Comparison of ENCODE assay signal across 8 cellular contexts in the genomic region with DNA sequence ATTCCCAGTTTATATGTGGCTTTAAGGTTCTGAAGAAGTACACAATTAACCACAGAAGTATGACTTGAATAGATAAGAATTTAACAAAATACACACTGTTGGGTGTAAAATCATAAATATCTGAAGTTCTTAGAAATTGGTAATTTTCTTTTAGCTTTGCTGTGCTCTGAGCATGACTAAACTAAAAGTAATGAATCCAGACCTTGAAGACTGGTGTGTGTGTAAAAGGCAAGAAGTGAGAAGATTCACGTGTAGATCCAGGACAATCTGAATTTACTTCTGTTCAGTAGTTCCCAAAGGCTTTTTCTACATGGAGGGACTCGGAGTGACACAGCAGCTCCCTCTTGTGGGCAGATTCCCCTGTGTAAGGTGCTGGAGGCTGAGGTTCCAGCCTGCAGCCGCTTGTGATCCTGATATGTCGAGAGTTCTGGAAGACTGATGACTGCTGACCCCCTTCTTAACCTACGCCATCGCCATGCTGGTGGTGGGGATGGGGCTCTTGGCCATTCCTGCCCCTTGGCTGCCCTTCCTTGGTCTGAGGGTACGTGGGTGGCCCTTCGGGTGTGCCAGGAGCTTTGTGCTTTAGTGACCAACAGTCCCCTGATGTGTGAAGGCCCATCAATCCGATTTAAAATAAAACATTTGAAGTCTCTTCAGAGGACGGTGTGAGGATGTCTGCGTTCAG.
DNase-seq lines count a peak whose midpoint lies in the region; ATAC-seq and TF ChIP-seq lines count a peak whose summit lies in the region.

No MANE protein-coding gene starts in this region.

- H3K4me1 ChIP-seq in Panc1 (ENCODE audit: control insufficient read depth, insufficient read depth, low read length) = 0 out of 2 replicates have a peak, but pooled peaks cover 3% of the 10 kb centered on the region
- peaks cover 46% of the 10 kb centered on the region for H3K4me1 ChIP-seq in suprapubic skin

- no TSS peak for BruUV-seq in Calu3 (replicated peaks; lab: Mats Ljungman, UMichigan)
- no TSS peak for BruUV-seq in Panc1 (replicated peaks; lab: Mats Ljungman, UMichigan)

- H3K4me3 Mint-ChIP-seq in Calu3 (ENCODE audit: low read depth, unreplicated experiment) = no peak overlapping the region

- CTCF ChIA-PET in Calu3 (lab: Charles Lee) = interaction anchor here (0.7 to 1.6 kb wide), 17 partner anchors 9 to 681 kb away, joined by 3 to 8 read pairs (median 4); no protein-coding TSS in a partner anchor
- CTCF ChIA-PET in Panc1 (lab: Charles Lee) = interaction anchor here (0.6 to 2.0 kb wide), 3 partner anchors 8 to 190 kb away, joined by 3 to 8 read pairs (median 5); no protein-coding TSS in a partner anchor

- TF ChIP-seq CTCF in Calu3 (IDR thresholded peaks at IDR 0.05; ENCODE audit: unreplicated experiment) (peak; percentile 42), Panc1 (IDR thresholded peaks at IDR 0.05) (peak; percentile 88), fibroblast of villous mesenchyme (IDR thresholded peaks at IDR 0.05; ENCODE audit: insufficient read depth, low read depth, low read length) (peak; percentile 92), suprapubic skin (IDR thresholded peaks at IDR 0.05) (peak; percentile 84)

- H3K9me3 Mint-ChIP-seq in Calu3 (ENCODE audit: low read depth, unreplicated experiment) = no peaks in the 10 kb centered on the region

- H3K4me1 Mint-ChIP-seq in Calu3 (ENCODE audit: low read depth, unreplicated experiment) = no peaks in the 10 kb centered on the region

- peak; percentile 81 for DNase-seq in Calu3
- peak; percentile 90 for DNase-seq in HuH-7.5 (ENCODE audit: low spot score)
- no peak for DNase-seq in Panc1 (ENCODE audit: low read depth, low spot score)
- DNase-seq in activated T-helper 1 cell treated with anti-CD3 and anti-CD28 coated beads, Interleukin-2, amount 50 U/mL, for 16 hours (ENCODE audit: low read depth in 1 of 2, low spot score in 1 of 2) = peak; percentile 22 to 45
- DNase-seq in fibroblast of villous mesenchyme (ENCODE audit: low read depth) = peak; percentile 93
- DNase-seq in non-pigmented ciliary epithelial cell (ENCODE audit: low read depth) = peak; percentile 60
- DNase-seq in suprapubic skin (ENCODE audit: low spot score in 2 of 2) = peak; percentile 89

- no peaks in the 10 kb centered on the region for H3K36me3 ChIP-seq in Panc1 (ENCODE audit: control insufficient read depth, insufficient read depth, low read length)
- no peaks in the 10 kb centered on the region for H3K36me3 ChIP-seq in suprapubic skin

- no peak overlapping the region for H3K4me3 ChIP-seq in Panc1 (ENCODE audit: low read depth in 2 of 2, low read length in 2 of 2)
- H3K4me3 ChIP-seq in fibroblast of villous mesenchyme (ENCODE audit: low read depth, low read length) = no peak overlapping the region
- H3K4me3 ChIP-seq in suprapubic skin = no peak overlapping the region

- no peaks in the 10 kb centered on the region for H3K27me3 Mint-ChIP-seq in Calu3 (ENCODE audit: unreplicated experiment)

- H3K9me3 ChIP-seq in Panc1 (ENCODE audit: control insufficient read depth, insufficient read depth, low read depth, low read length) = no peaks in the 10 kb centered on the region
- no peaks in the 10 kb centered on the region for H3K9me3 ChIP-seq in suprapubic skin

- H3K27ac ChIP-seq in Panc1 (ENCODE audit: low read length) (no peak overlapping the region), suprapubic skin (no peak overlapping the region)

- POLR2A ChIA-PET in Panc1 (lab: Charles Lee) = no interaction called here

- H3K27me3 ChIP-seq in Panc1 (ENCODE audit: control insufficient read depth, insufficient read depth, low read length) (no peaks in the 10 kb centered on the region), suprapubic skin (no peaks in the 10 kb centered on the region)

- H3K36me3 Mint-ChIP-seq in Calu3 (ENCODE audit: insufficient read depth, unreplicated experiment) = no peaks in the 10 kb centered on the region

- TF ChIP-seq POLR2A in suprapubic skin (IDR thresholded peaks at IDR 0.05) = no peak

- no peak overlapping the region for H3K27ac Mint-ChIP-seq in Calu3 (ENCODE audit: unreplicated experiment)

- ATAC-seq in Panc1 (peak; percentile 84), HG02970 (IDR thresholded peaks at IDR 0.05; ENCODE audit: low FRiP score, unreplicated experiment) (no peak)

- intact Hi-C loops in Calu3 (cut with micrococcal nuclease; ENCODE audit: unreplicated experiment) (no loop called here), Panc1 (cut with micrococcal nuclease; ENCODE audit: unreplicated experiment) (no loop called here)

- 50% methylated on average over 9 of the region's 11 CpGs for WGBS in suprapubic skin

- TF ChIP-seq EP300 in suprapubic skin (IDR thresholded peaks at IDR 0.05) = no peak

- in situ Hi-C loops in Panc1 (cut with HindIII; ENCODE audit: low pct_unique_long_range_greater_than_20kb, low sequenced_read_pairs) = no loop called here

Comparison
In these comparisons a context has a peak if more than half of its experiments do, and no peak if none do; other contexts are left out.
1. CTCF ChIP-seq: peak in every context shown above with its lines; median percentile 92 in fibroblast of villous mesenchyme; 88 in Panc1; 84 in suprapubic skin; 42 in Calu3.